24 cellular contexts compared by ENCODE assay signal in the genomic region with DNA sequence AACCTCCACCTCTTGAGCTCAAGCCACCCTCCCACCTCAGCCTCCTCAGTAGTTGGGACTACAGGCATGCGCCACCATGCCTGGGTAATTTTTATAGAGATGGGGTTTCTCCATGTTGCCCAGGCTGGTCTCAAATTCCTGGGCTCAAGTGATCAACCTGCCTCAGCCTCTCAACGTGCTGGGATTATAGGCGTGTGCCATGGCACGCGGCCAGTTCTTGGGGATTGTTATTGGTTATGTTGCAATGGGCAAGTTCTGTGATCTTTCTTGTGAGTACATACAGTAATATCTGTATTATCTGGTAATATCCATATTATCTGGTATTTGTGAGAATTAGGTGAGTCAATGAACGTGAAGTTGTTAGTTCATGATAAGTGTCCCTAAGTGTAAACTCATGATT.
"Had no signal": no experiment of that assay in that cellular context is flagged by ENCODE, and none has a peak within 500 bp of the region (broad histone marks: within the 10 kb centered on the region; RNA-seq: fewer than 3 reads in every experiment).

No MANE protein-coding gene starts in this region.

- H3K9me3 Mint-ChIP-seq: activated B cell treated with CpG ODN at 0.5 μM for 24 hours; activated CD8-positive, alpha-beta T cell treated with anti-CD3 and anti-CD28 coated beads for 36 hours; activated naive CD4-positive, alpha-beta T cell treated with anti-CD3 and anti-CD28 coated beads, Interleukin-2, amount 50 U/mL, for 24 hours; activated T-cell treated with anti-CD3 and anti-CD28 coated beads, Interleukin-2, amount 50 U/mL, for 4 hours; effector memory CD8-positive, alpha-beta T cell; memory B cell had no signal

- H3K27me3 ChIP-seq: adrenal gland, gastrocnemius medialis, left lung, right atrium auricular region, suprapubic skin, upper lobe of left lung had no signal

- H3K9me3 ChIP-seq: adrenal gland, gastrocnemius medialis, left lung, right atrium auricular region, suprapubic skin, upper lobe of left lung had no signal

- H3K27me3 Mint-ChIP-seq: activated B cell treated with CpG ODN at 0.5 μM for 24 hours; activated CD8-positive, alpha-beta T cell treated with anti-CD3 and anti-CD28 coated beads for 36 hours; activated naive CD4-positive, alpha-beta T cell treated with anti-CD3 and anti-CD28 coated beads, Interleukin-2, amount 50 U/mL, for 24 hours; effector memory CD8-positive, alpha-beta T cell; memory B cell had no signal

- DNase-seq: activated B cell treated with CpG ODN at 0.5 μM for 24 hours; activated CD4-positive, alpha-beta T cell treated with anti-CD3 and anti-CD28 coated beads for 48 hours; activated CD8-positive, alpha-beta T cell treated with anti-CD3 and anti-CD28 coated beads for 36 hours; activated effector memory CD4-positive, alpha-beta T cell treated with anti-CD3 and anti-CD28 coated beads, Interleukin-2, amount 50 U/mL, for 16 hours; activated T-cell treated with anti-CD3 and anti-CD28 coated beads, Interleukin-2, amount 50 U/mL, for 4 hours; adrenal gland; central memory CD4-positive, alpha-beta T cell; cortex of kidney; effector memory CD8-positive, alpha-beta T cell; gastrocnemius medialis; islet precursor cell; left lung; nucleus accumbens; posterior cingulate gyrus; stimulated activated naive CD8-positive, alpha-beta T cell treated with anti-CD3 and anti-CD28 coated beads, Interleukin-15, Interleukin-2, amounts not matched to agents 100 U/mL and 50 U/mL, for 24 hours; upper lobe of left lung had no signal

- H3K27ac Mint-ChIP-seq: activated B cell treated with CpG ODN at 0.5 μM for 24 hours; activated CD8-positive, alpha-beta T cell treated with anti-CD3 and anti-CD28 coated beads for 36 hours; activated naive CD4-positive, alpha-beta T cell treated with anti-CD3 and anti-CD28 coated beads, Interleukin-2, amount 50 U/mL, for 24 hours; effector memory CD8-positive, alpha-beta T cell; memory B cell; nephron; T-helper 2 cell treated with Interferon-gamma antibody and Interleukin-4, amounts not matched to agents 5 μg/mL and 100 μg/mL, for 36 hours had no signal

- ATAC-seq: activated CD8-positive, alpha-beta T cell treated with anti-CD3 and anti-CD28 coated beads for 36 hours; activated T-cell treated with anti-CD3 and anti-CD28 coated beads, Interleukin-2, amount 50 U/mL, for 4 hours; effector memory CD8-positive, alpha-beta T cell; gastrocnemius medialis; left lung; stimulated activated naive CD8-positive, alpha-beta T cell treated with anti-CD3 and anti-CD28 coated beads, Interleukin-15, Interleukin-2, amounts not matched to agents 100 U/mL and 50 U/mL, for 24 hours had no signal

- H3K27ac ChIP-seq: adrenal gland, epithelial cell of prostate, gastrocnemius medialis, left lung, right atrium auricular region, suprapubic skin, upper lobe of left lung had no signal

- H3K4me1 Mint-ChIP-seq: activated B cell treated with CpG ODN at 0.5 μM for 24 hours, memory B cell, nephron had no signal

- H3K4me1 ChIP-seq: adrenal gland, gastrocnemius medialis, right atrium auricular region, suprapubic skin, upper lobe of left lung had no signal

- H3K36me3 Mint-ChIP-seq: activated naive CD4-positive, alpha-beta T cell treated with anti-CD3 and anti-CD28 coated beads, Interleukin-2, amount 50 U/mL, for 24 hours; memory B cell had no signal

- H3K4me3 ChIP-seq: adrenal gland, gastrocnemius medialis, left lung, right atrium auricular region, smooth muscle cell, suprapubic skin, upper lobe of left lung had no signal

- H3K36me3 ChIP-seq: adrenal gland, gastrocnemius medialis, left lung, right atrium auricular region, suprapubic skin, upper lobe of left lung had no signal

- H3K4me2 ChIP-seq: smooth muscle cell had no signal

- H3K4me3 Mint-ChIP-seq: activated B cell treated with CpG ODN at 0.5 μM for 24 hours; activated CD8-positive, alpha-beta T cell treated with anti-CD3 and anti-CD28 coated beads for 36 hours; activated naive CD4-positive, alpha-beta T cell treated with anti-CD3 and anti-CD28 coated beads, Interleukin-2, amount 50 U/mL, for 24 hours; activated T-cell treated with anti-CD3 and anti-CD28 coated beads, Interleukin-2, amount 50 U/mL, for 4 hours; effector memory CD8-positive, alpha-beta T cell; memory B cell; nephron; T-helper 2 cell treated with Interferon-gamma antibody and Interleukin-4, amounts not matched to agents 5 μg/mL and 100 μg/mL, for 36 hours had no signal
